ENCODE assay signal across 21 cellular contexts in the genomic region with DNA sequence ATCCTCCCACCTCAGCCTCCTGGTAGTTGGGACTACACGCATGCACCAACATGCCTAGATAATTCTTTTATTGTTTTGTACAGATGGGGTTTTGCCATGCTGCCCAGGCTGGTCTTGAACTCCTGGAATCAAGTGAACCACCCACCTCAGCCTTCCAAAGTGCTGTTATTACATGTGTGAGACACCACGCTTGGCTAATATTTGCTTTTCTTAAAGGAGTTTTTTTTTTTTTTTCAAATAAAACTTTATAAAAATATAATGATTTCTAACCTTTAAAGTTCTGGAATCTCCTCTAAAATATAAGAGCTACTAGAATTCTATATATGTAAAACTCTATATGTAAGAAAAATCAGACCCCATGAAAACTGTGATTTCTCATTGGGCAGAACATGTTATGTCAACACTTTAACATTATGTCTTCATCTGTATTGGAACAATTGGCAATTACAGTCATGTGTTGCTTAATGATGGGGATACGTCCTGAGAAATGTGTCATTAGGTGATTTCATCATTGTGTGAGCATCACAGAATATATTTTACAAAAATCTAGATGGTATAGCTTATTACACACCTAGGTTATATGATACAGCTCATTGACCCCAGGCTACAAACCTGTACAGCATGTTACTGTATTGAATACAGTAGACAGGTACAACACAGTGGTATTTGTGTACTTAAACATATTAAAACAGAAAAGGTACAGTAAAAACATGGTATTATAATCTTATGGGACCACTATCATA.
DNase-seq lines count a peak whose midpoint lies in the region; ATAC-seq and TF ChIP-seq lines count a peak whose summit lies in the region.
"Had no signal": no experiment of that assay in that cellular context is flagged by ENCODE, and none has a peak within 500 bp of the region (broad histone marks: within the 10 kb centered on the region; RNA-seq: fewer than 3 reads in every experiment).

No MANE protein-coding gene starts in this region.

- H3K4me1 ChIP-seq in IMR-90 (ENCODE audit: control insufficient read depth, insufficient read depth, low read length) (no peaks in the 10 kb centered on the region), mammary epithelial cell (ENCODE audit: insufficient read depth, low read length) (no peaks in the 10 kb centered on the region), left ventricle myocardium inferior (peaks cover 16% of the 10 kb centered on the region), SK-N-SH (ENCODE audit: control insufficient read depth in 1 of 2, insufficient read depth in 2 of 2, low read depth in 1 of 2, low read length in 1 of 2) (no peaks in the 10 kb centered on the region; a peak in 1 of 4 replicates), OCI-LY7 (ENCODE audit: insufficient read depth, low read length, poor library complexity, severe bottlenecking) (peaks cover 4% of the 10 kb centered on the region)
- H3K4me1 ChIP-seq: BLaER1 treated with 17β-estradiol and CSF1 and Interleukin-3, amounts not matched to agents 10 nM and 100 nM had no signal

- TF ChIP-seq CTCF in IMR-90 (conservative IDR thresholded peaks at IDR 0.05; ENCODE audit: low read depth, low read length) (no peak), mammary epithelial cell (conservative IDR thresholded peaks at IDR 0.05 in 1 of 2, IDR thresholded peaks at IDR 0.05 in 1 of 2; ENCODE audit: extremely low read depth in 1 of 2, insufficient read depth in 1 of 2, low read depth in 1 of 2, low read length in 2 of 2) (no peak), fibroblast of mammary gland (conservative IDR thresholded peaks at IDR 0.05; ENCODE audit: control insufficient read depth, insufficient read depth, low read depth, low read length) (no peak), left ventricle myocardium inferior (IDR thresholded peaks at IDR 0.05; ENCODE audit: borderline replicate concordance) (no peak), SK-N-SH (IDR thresholded peaks at IDR 0.05) (no peak), OCI-LY7 (conservative IDR thresholded peaks at IDR 0.05; ENCODE audit: low read length) (no peak)

- H3K4ac ChIP-seq in IMR-90 (ENCODE audit: low read depth, low read length): no peak overlapping the region

- H3K27me3 ChIP-seq in IMR-90 (ENCODE audit: control insufficient read depth, insufficient read depth, low read length) (no peaks in the 10 kb centered on the region), mammary epithelial cell (ENCODE audit: insufficient read depth, low read length) (no peaks in the 10 kb centered on the region), left ventricle myocardium inferior (ENCODE audit: low read depth) (no peaks in the 10 kb centered on the region), SK-N-SH (ENCODE audit: insufficient read depth) (no peaks in the 10 kb centered on the region)
- H3K27me3 ChIP-seq: BLaER1 treated with 17β-estradiol and CSF1 and Interleukin-3, amounts not matched to agents 10 nM and 100 nM had no signal

- no peak overlapping the region for H3K18ac ChIP-seq in IMR-90 (ENCODE audit: low read depth, low read length)

- H3K4me3 ChIP-seq in IMR-90 (ENCODE audit: insufficient read depth, low read depth, low read length) (no peak overlapping the region), mammary epithelial cell (replicated peaks in 1 of 3; ENCODE audit: insufficient read depth in 1 of 3, low read depth in 2 of 3, low read length in 3 of 3) (no peak overlapping the region), fibroblast of mammary gland (ENCODE audit: control insufficient read depth, low read depth, low read length) (no peak overlapping the region), left ventricle myocardium inferior (no peak overlapping the region), SK-N-SH (ENCODE audit: low read depth in 2 of 2, low read length in 1 of 2) (no peak overlapping the region), OCI-LY7 (ENCODE audit: low read depth, low read length, poor library complexity, severe bottlenecking) (no peak overlapping the region)
- H3K4me3 ChIP-seq: BLaER1 treated with 17β-estradiol and CSF1 and Interleukin-3, amounts not matched to agents 10 nM and 100 nM had no signal

- H3K4me2 ChIP-seq in IMR-90 (ENCODE audit: low read depth, low read length) (no peak overlapping the region), mammary epithelial cell (ENCODE audit: insufficient read depth, low read depth, low read length) (no peak overlapping the region), SK-N-SH (no peak overlapping the region), OCI-LY7 (ENCODE audit: low read length) (no peak overlapping the region)
- H3K4me2 ChIP-seq: BLaER1 treated with 17β-estradiol and CSF1 and Interleukin-3, amounts not matched to agents 10 nM and 100 nM had no signal

- POLR2A ChIA-PET in IMR-90 (lab: Charles Lee; ENCODE audit: unreplicated experiment) (no interaction called here), SK-N-SH (lab: Yijun Ruan, JAX) (no interaction called here), OCI-LY7 (lab: Charles Lee) (interaction anchor here (0.6 kb wide), 1 partner anchor 616 kb away, joined by 7 read pairs; no protein-coding TSS in a partner anchor)

- H2AK5ac ChIP-seq in IMR-90 (ENCODE audit: low read depth, low read length): no peak overlapping the region

- TF ChIP-seq RAD21 in IMR-90 (IDR thresholded peaks at IDR 0.05; ENCODE audit: low read length): no peak
- no peak for TF ChIP-seq RAD21 in SK-N-SH (IDR thresholded peaks at IDR 0.05; ENCODE audit: low read length)

- no peak for ATAC-seq in IMR-90 (ENCODE audit: low read depth)
- ATAC-seq: HCT116 had no signal

- H2AFZ ChIP-seq in IMR-90 (replicated peaks; ENCODE audit: low read length, poor library complexity) (no peak overlapping the region), mammary epithelial cell (ENCODE audit: low read depth, low read length) (no peak overlapping the region), SK-N-SH (ENCODE audit: low read depth) (no peak overlapping the region), OCI-LY7 (ENCODE audit: low read length) (no peak overlapping the region)

- dilution Hi-C loops in IMR-90 (cut with HindIII; ENCODE audit: low sequenced_read_pairs, unreplicated experiment) (loop anchor here (25.0 kb wide), 1 partner anchor 151 kb away; no protein-coding TSS in a partner anchor), mammary epithelial cell (cut with HindIII; ENCODE audit: low sequenced_read_pairs) (no loop called here)

- no peak for TF ChIP-seq POLR2A in IMR-90 (IDR thresholded peaks at IDR 0.05; ENCODE audit: low read depth, low read length)

- CTCF ChIA-PET in IMR-90 (lab: Yijun Ruan, JAX) (interaction anchor here (0.6 kb wide), 1 partner anchor 384 kb away, joined by 3 read pairs; no protein-coding TSS in a partner anchor), mammary epithelial cell (lab: Charles Lee; ENCODE audit: low non-redundant PET) (no interaction called here), SK-N-SH (lab: Yijun Ruan, JAX) (interaction anchor here (0.7 to 1.0 kb wide), 3 partner anchors 24 to 138 kb away, joined by 3 to 4 read pairs (median 3); no protein-coding TSS in a partner anchor), OCI-LY7 (lab: Charles Lee; ENCODE audit: unreplicated experiment) (no interaction called here)

- H2BK120ac ChIP-seq in IMR-90 (ENCODE audit: low read depth, low read length): no peak overlapping the region

- DNase-seq in ELR (ENCODE audit: low read depth): peak; percentile 6
- DNase-seq in IMR-90: no peak
- DNase-seq in mammary epithelial cell: peak; percentile 7
- peak; percentile 32 for DNase-seq in fibroblast of mammary gland (ENCODE audit: low read depth)
- DNase-seq in left ventricle myocardium inferior: no peak
- DNase-seq in NCI-H128 (lab: John Stamatoyannopoulos, UW; ENCODE audit: unreplicated experiment): no peak
- no peak for DNase-seq in SK-N-SH
- no peak for DNase-seq in OCI-LY7 (ENCODE audit: low spot score)
- DNase-seq: CD4-positive, CD25-positive, alpha-beta regulatory T cell; CD8-positive, alpha-beta memory T cell; COR-L47; DMS 273 treated with DMSO at 0.1 percent for 48 hours; DMS53; DND-41; EL; GOT3; H7; HFFc6 had no signal

- no peak overlapping the region for H2BK5ac ChIP-seq in IMR-90 (ENCODE audit: low read depth, low read length, poor library complexity, severe bottlenecking)

- H3K79me1 ChIP-seq in IMR-90 (ENCODE audit: low read depth in 1 of 2, low read length in 2 of 2): no peaks in the 10 kb centered on the region

- H3K36me3 ChIP-seq in IMR-90 (ENCODE audit: control insufficient read depth, insufficient read depth, low read length) (no peaks in the 10 kb centered on the region), mammary epithelial cell (ENCODE audit: insufficient read depth, low read length) (no peaks in the 10 kb centered on the region), left ventricle myocardium inferior (no peaks in the 10 kb centered on the region), SK-N-SH (replicated peaks in 1 of 2; ENCODE audit: control insufficient read depth in 1 of 2, insufficient read depth in 2 of 2, low read length in 1 of 2) (no peaks in the 10 kb centered on the region), OCI-LY7 (ENCODE audit: insufficient read depth, low read length) (no peaks in the 10 kb centered on the region)

- H2BK15ac ChIP-seq in IMR-90 (ENCODE audit: low read depth, low read length): no peak overlapping the region

- H3K9me1 ChIP-seq in IMR-90 (ENCODE audit: insufficient read depth, low read length): no peaks in the 10 kb centered on the region

- in situ Hi-C loops in IMR-90 (cut with MboI; ENCODE audit: low sequenced_read_pairs) (loop anchor here (5.0 to 10.0 kb wide), 2 partner anchors 151 to 583 kb away; no protein-coding TSS in a partner anchor), mammary epithelial cell (cut with MboI; ENCODE audit: low sequenced_read_pairs in 2 of 2) (loop anchor here in 1 of 2 donors (10.0 to 25.0 kb wide), 2 partner anchors 143 to 576 kb away; no protein-coding TSS in a partner anchor)

- H4K91ac ChIP-seq in IMR-90 (ENCODE audit: insufficient read depth, low read depth, low read length): no peak overlapping the region

- no CpG with 5 or more reads among the region's 3 CpGs for WGBS in IMR-90 (ENCODE audit: extremely low coverage in 2 of 2, insufficient read length in 1 of 2), 2 experiments
- 67% methylated on average over 3 of the region's 3 CpGs for WGBS in mammary epithelial cell (ENCODE audit: low coverage, missing lambda C conversion rate)
- 96% methylated on average over 3 of the region's 3 CpGs for WGBS in SK-N-SH (ENCODE audit: low lambda C conversion rate)

- no peak overlapping the region for H3K14ac ChIP-seq in IMR-90 (replicated peaks; ENCODE audit: low read depth, low read length)

- H2BK20ac ChIP-seq in IMR-90 (ENCODE audit: low read depth, low read length): no peak overlapping the region

- H4K8ac ChIP-seq in IMR-90 (ENCODE audit: low read depth in 2 of 2, low read length in 2 of 2): no peak overlapping the region

- H4K5ac ChIP-seq in IMR-90 (ENCODE audit: low read depth, low read length): no peak overlapping the region

- H3K27ac ChIP-seq in IMR-90 (ENCODE audit: insufficient read depth, low read length) (no peak overlapping the region), mammary epithelial cell (ENCODE audit: insufficient read depth, low read depth, low read length) (no peak overlapping the region), left ventricle myocardium inferior (replicated peaks) (no peak overlapping the region), SK-N-SH (ENCODE audit: low read depth in 2 of 2, low read length in 1 of 2) (no peak overlapping the region), OCI-LY7 (ENCODE audit: low read depth, low read length, poor library complexity, severe bottlenecking) (no peak overlapping the region)
- H3K27ac ChIP-seq: BLaER1 treated with 17β-estradiol and CSF1 and Interleukin-3, amounts not matched to agents 10 nM and 100 nM; HL-60 had no signal

- no peak overlapping the region for H3K56ac ChIP-seq in IMR-90 (ENCODE audit: extremely low read depth, insufficient read depth, low read length)

- H3K9me2 ChIP-seq in SK-N-SH (no peaks in the 10 kb centered on the region), OCI-LY7 (ENCODE audit: insufficient read depth, low read length) (no peaks in the 10 kb centered on the region)

- no peak overlapping the region for H3K23ac ChIP-seq in IMR-90 (ENCODE audit: low read depth, low read length)

- no peak overlapping the region for H2AK9ac ChIP-seq in IMR-90 (replicated peaks; ENCODE audit: low read depth, low read length, poor library complexity)

- H3F3A ChIP-seq in SK-N-SH (replicated peaks; ENCODE audit: insufficient read depth): peaks cover 7% of the 10 kb centered on the region

- H3K79me2 ChIP-seq in mammary epithelial cell (ENCODE audit: insufficient read depth, low read length) (no peaks in the 10 kb centered on the region), SK-N-SH (ENCODE audit: insufficient read depth) (no peaks in the 10 kb centered on the region), OCI-LY7 (ENCODE audit: insufficient read depth, low read depth, low read length) (no peaks in the 10 kb centered on the region)

- no peak overlapping the region for H3K9ac ChIP-seq in IMR-90 (ENCODE audit: low read depth, low read length)
- no peak overlapping the region for H3K9ac ChIP-seq in mammary epithelial cell (ENCODE audit: insufficient read depth, low read length)
- no peak overlapping the region for H3K9ac ChIP-seq in SK-N-SH
- H3K9ac ChIP-seq: BLaER1 treated with 17β-estradiol and CSF1 and Interleukin-3, amounts not matched to agents 10 nM and 100 nM had no signal

- BruUV-seq in IMR-90 (replicated peaks; lab: Mats Ljungman, UMichigan) (no TSS peak), mammary epithelial cell (replicated peaks; lab: Mats Ljungman, UMichigan) (no TSS peak), OCI-LY7 (replicated peaks; lab: Mats Ljungman, UMichigan) (no TSS peak)

- H4K20me1 ChIP-seq in IMR-90 (ENCODE audit: insufficient read depth, low read length) (no peaks in the 10 kb centered on the region), mammary epithelial cell (ENCODE audit: insufficient read depth, low read length) (no peaks in the 10 kb centered on the region), SK-N-SH (ENCODE audit: insufficient read depth) (no peaks in the 10 kb centered on the region), OCI-LY7 (ENCODE audit: insufficient read depth, low read length) (no peaks in the 10 kb centered on the region)
- H4K20me1 ChIP-seq: BLaER1 treated with 17β-estradiol and CSF1 and Interleukin-3, amounts not matched to agents 10 nM and 100 nM had no signal

- intact Hi-C loops in IMR-90 (cut with micrococcal nuclease): no loop called here
- intact Hi-C loops in mammary epithelial cell (cut with micrococcal nuclease): no loop called here
- intact Hi-C loops in left ventricle myocardium inferior (cut with micrococcal nuclease): loop anchor here (2.0 kb wide), 1 partner anchor 147 kb away; no protein-coding TSS in a partner anchor
- intact Hi-C loops in OCI-LY7 (cut with micrococcal nuclease; ENCODE audit: unreplicated experiment): no loop called here

- TF ChIP-seq EP300 in SK-N-SH (IDR thresholded peaks at IDR 0.05; ENCODE audit: borderline replicate concordance in 1 of 2, low read depth in 1 of 2, low read length in 1 of 2): no peak

- H3K9me3 ChIP-seq in IMR-90 (ENCODE audit: control insufficient read depth, insufficient read depth, low read length) (no peaks in the 10 kb centered on the region), mammary epithelial cell (replicated peaks; ENCODE audit: insufficient read depth, low read length) (no peaks in the 10 kb centered on the region), left ventricle myocardium inferior (replicated peaks) (no peaks in the 10 kb centered on the region), SK-N-SH (no peaks in the 10 kb centered on the region), OCI-LY7 (ENCODE audit: low read length) (no peaks in the 10 kb centered on the region)
- H3K9me3 ChIP-seq: BLaER1 treated with 17β-estradiol and CSF1 and Interleukin-3, amounts not matched to agents 10 nM and 100 nM had no signal

Comparison
In these comparisons a context has a peak if more than half of its experiments do, and no peak if none do; other contexts are left out.
1. DNase-seq: peak in ELR (single experiment), mammary epithelial cell (single experiment) and fibroblast of mammary gland (single experiment); none in IMR-90 (single experiment), left ventricle myocardium inferior (single experiment), NCI-H128 (single experiment), SK-N-SH (single experiment) and OCI-LY7 (single experiment).
2. CTCF ChIA-PET loops: an anchor here in IMR-90 (0.6 kb wide) and SK-N-SH (0.7 to 1.0 kb wide); none called in mammary epithelial cell and OCI-LY7.